ENCODE assay signal across 21 cellular contexts in the genomic region with DNA sequence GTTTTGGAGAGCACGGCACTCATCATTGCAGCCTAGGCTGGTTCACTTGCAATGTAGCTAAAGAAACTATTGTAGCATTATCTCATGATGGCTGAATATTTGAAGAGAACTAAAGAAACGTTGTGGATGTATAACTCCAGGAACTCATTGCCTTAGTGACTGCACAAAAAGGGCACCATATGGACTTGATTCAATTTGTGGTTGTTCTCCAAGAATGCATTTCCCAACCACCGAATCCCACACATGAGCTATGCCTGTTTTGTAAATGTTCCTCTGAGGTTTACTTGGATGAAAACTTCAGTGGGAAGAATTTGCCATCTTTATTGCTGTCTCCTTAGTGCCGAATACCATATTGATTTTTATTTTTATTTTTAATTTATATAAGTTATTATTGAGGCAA. TPM values are rescaled to one million over a fixed set of nuclear protein-coding genes. Genes with fewer than 3 reads are reported as not detected.
DNase-seq lines count a peak whose midpoint lies in the region; ATAC-seq and TF ChIP-seq lines count a peak whose summit lies in the region.
"Had no signal": no experiment of that assay in that cellular context is flagged by ENCODE, and none has a peak within 500 bp of the region (broad histone marks: within the 10 kb centered on the region; RNA-seq: fewer than 3 reads in every experiment).

No MANE protein-coding gene starts in this region.

- H2AFZ ChIP-seq in SK-N-SH (ENCODE audit: low read depth) (no peak overlapping the region), fibroblast of lung (ENCODE audit: low read length) (no peak overlapping the region)

- H3K79me2 ChIP-seq in SK-N-SH (ENCODE audit: insufficient read depth) (no peaks in the 10 kb centered on the region; the same call in 1 of the 2 replicates), fibroblast of lung (ENCODE audit: control insufficient read depth, insufficient read depth, low read length) (no peaks in the 10 kb centered on the region)

- H3K4me2 ChIP-seq in SK-N-SH (no peak overlapping the region), fibroblast of lung (ENCODE audit: extremely low read depth, insufficient read depth, low read length) (no peak overlapping the region)

- H4K20me1 ChIP-seq in SK-N-SH (ENCODE audit: insufficient read depth) (no peaks in the 10 kb centered on the region), fibroblast of lung (ENCODE audit: control insufficient read depth, extremely low read depth, insufficient read depth, low read length) (no peaks in the 10 kb centered on the region)

- H3K4me1 ChIP-seq in SK-N-SH (ENCODE audit: control insufficient read depth in 1 of 2, insufficient read depth in 2 of 2, low read depth in 1 of 2, low read length in 1 of 2) (no peaks in the 10 kb centered on the region), fibroblast of lung (ENCODE audit: control insufficient read depth, extremely low read depth, insufficient read depth, low read length) (no peaks in the 10 kb centered on the region)

- WGBS in SK-N-SH (ENCODE audit: low lambda C conversion rate), result 66% methylated on average over 4 of the region's 4 CpGs

- H3K9me3 ChIP-seq in SK-N-SH (peaks cover 6% of the 10 kb centered on the region; the same call in 1 of the 2 replicates), fibroblast of lung (ENCODE audit: control insufficient read depth, insufficient read depth, low read depth, low read length) (no peaks in the 10 kb centered on the region)

- POLR2A ChIA-PET in SK-N-SH (lab: Yijun Ruan, JAX), result no interaction called here

- CTCF ChIA-PET in SK-N-SH (lab: Yijun Ruan, JAX), result no interaction called here

- H3K36me3 ChIP-seq in SK-N-SH (replicated peaks in 1 of 2; ENCODE audit: control insufficient read depth in 1 of 2, insufficient read depth in 2 of 2, low read length in 1 of 2) (no peaks in the 10 kb centered on the region), fibroblast of lung (ENCODE audit: control insufficient read depth, insufficient read depth, low read length) (no peaks in the 10 kb centered on the region)

- no peaks in the 10 kb centered on the region for H3K9me2 ChIP-seq in SK-N-SH

- DNase-seq in SK-N-SH (no peak), amniotic epithelial cell (ENCODE audit: low read depth) (peak; percentile 22), fibroblast of lung (ENCODE audit: low read depth in 2 of 2) (peak; percentile 4 to 30), T-helper 2 cell (no peak), NCI-H1105 treated with DMSO at 0.1 percent for 48 hours (lab: John Stamatoyannopoulos, UW) (no peak)
- no peak for DNase-seq in activated T-cell treated with anti-CD3 and anti-CD28 coated beads, Interleukin-2, amount 50 U/mL, for 24 hours
- DNase-seq: AML-193; Calu3; CD4-positive, alpha-beta T cell; DMS79 treated with DMSO at 0.1 percent for 48 hours; NCI-H1417; NCI-H1930; NCI-H2171 treated with DMSO at 0.1 percent for 48 hours; NCI-H510A; NCI-H82; Right ventricle myocardium superior had no signal

- no peaks in the 10 kb centered on the region for H3K4me1 Mint-ChIP-seq in activated T-cell treated with anti-CD3 and anti-CD28 coated beads, Interleukin-2, amount 50 U/mL, for 24 hours (ENCODE audit: low read depth)

- TF ChIP-seq EP300 in SK-N-SH (IDR thresholded peaks at IDR 0.05; ENCODE audit: borderline replicate concordance in 1 of 2, low read depth in 1 of 2, low read length in 1 of 2), result no peak

- H3K27me3 ChIP-seq in SK-N-SH (ENCODE audit: insufficient read depth) (no peaks in the 10 kb centered on the region), fibroblast of lung (ENCODE audit: control insufficient read depth, insufficient read depth, low read length) (no peaks in the 10 kb centered on the region)

- H3K4me3 Mint-ChIP-seq in activated T-cell treated with anti-CD3 and anti-CD28 coated beads, Interleukin-2, amount 50 U/mL, for 24 hours, result no peak overlapping the region
- H3K4me3 Mint-ChIP-seq: CD4-positive, alpha-beta T cell had no signal

- TF ChIP-seq CTCF in SK-N-SH (IDR thresholded peaks at IDR 0.05) (no peak), fibroblast of lung (conservative IDR thresholded peaks at IDR 0.05 in 1 of 2, IDR thresholded peaks at IDR 0.05 in 1 of 2; ENCODE audit: low read depth in 1 of 2, low read length in 2 of 2) (no peak)

- H3K27ac Mint-ChIP-seq in activated T-cell treated with anti-CD3 and anti-CD28 coated beads, Interleukin-2, amount 50 U/mL, for 24 hours, result no peak overlapping the region
- H3K27ac Mint-ChIP-seq: CD4-positive, alpha-beta T cell had no signal

- TF ChIP-seq RAD21 in SK-N-SH (IDR thresholded peaks at IDR 0.05; ENCODE audit: low read length), result no peak

- no peaks in the 10 kb centered on the region for H3F3A ChIP-seq in SK-N-SH (replicated peaks; ENCODE audit: insufficient read depth)

- peaks cover under 1% of the 10 kb centered on the region for H3K9me3 Mint-ChIP-seq in activated T-cell treated with anti-CD3 and anti-CD28 coated beads, Interleukin-2, amount 50 U/mL, for 24 hours

- ATAC-seq in SK-N-SH treated with all-trans-retinoic acid at 6 μM for 48 hours (0 out of 3 replicates have a peak, but pooled peaks have one; percentile 27), HG03095 (IDR thresholded peaks at IDR 0.05; ENCODE audit: unreplicated experiment) (no peak)
- ATAC-seq: HepG2, Panc1 had no signal

- H3K36me3 Mint-ChIP-seq in activated T-cell treated with anti-CD3 and anti-CD28 coated beads, Interleukin-2, amount 50 U/mL, for 24 hours (ENCODE audit: low read depth), result no peaks in the 10 kb centered on the region

- H3K27ac ChIP-seq in SK-N-SH (ENCODE audit: low read depth in 2 of 2, low read length in 1 of 2) (no peak overlapping the region), fibroblast of lung (ENCODE audit: insufficient read depth, low read length) (no peak overlapping the region)
- H3K27ac ChIP-seq: 22Rv1 had no signal

- peaks cover 7% of the 10 kb centered on the region for H3K27me3 Mint-ChIP-seq in activated T-cell treated with anti-CD3 and anti-CD28 coated beads, Interleukin-2, amount 50 U/mL, for 24 hours

- no peak overlapping the region for H3K4me3 ChIP-seq in SK-N-SH (ENCODE audit: low read depth in 2 of 2, low read length in 1 of 2)
- H3K4me3 ChIP-seq in fibroblast of lung (replicated peaks in 1 of 4; ENCODE audit: control extremely low read depth in 1 of 4, insufficient read depth in 1 of 4, low read depth in 3 of 4, low read length in 4 of 4), result no peak overlapping the region

- H3K9ac ChIP-seq in SK-N-SH (no peak overlapping the region), fibroblast of lung (ENCODE audit: insufficient read depth, low read length) (no peak overlapping the region)

TF ChIP-seq in SK-N-SH treated with all-trans-retinoic acid at 6 μM for 48 hours, 23 proteins besides CTCF, POLR2A, EP300 and RAD21 (continues in another document):
- TF ChIP-seq PPARA (CRISPR knock-in tag; IDR thresholded peaks at IDR 0.05; ENCODE audit: borderline replicate concordance) (no peak), ARNTL (CRISPR knock-in tag; IDR thresholded peaks at IDR 0.05; ENCODE audit: borderline replicate concordance, low read depth) (no peak), OSR1 (CRISPR knock-in tag; IDR thresholded peaks at IDR 0.05) (no peak), ESRRG (CRISPR knock-in tag; IDR thresholded peaks at IDR 0.05) (no peak), TCF4 (CRISPR knock-in tag; IDR thresholded peaks at IDR 0.05; ENCODE audit: borderline replicate concordance) (no peak), BACH2 (CRISPR knock-in tag; IDR thresholded peaks at IDR 0.05; ENCODE audit: borderline replicate concordance) (no peak), ZNF8 (CRISPR knock-in tag; IDR thresholded peaks at IDR 0.05) (no peak), TOX (CRISPR knock-in tag; IDR thresholded peaks at IDR 0.05; ENCODE audit: borderline replicate concordance) (no peak)
- TF ChIP-seq, protein P1, sequence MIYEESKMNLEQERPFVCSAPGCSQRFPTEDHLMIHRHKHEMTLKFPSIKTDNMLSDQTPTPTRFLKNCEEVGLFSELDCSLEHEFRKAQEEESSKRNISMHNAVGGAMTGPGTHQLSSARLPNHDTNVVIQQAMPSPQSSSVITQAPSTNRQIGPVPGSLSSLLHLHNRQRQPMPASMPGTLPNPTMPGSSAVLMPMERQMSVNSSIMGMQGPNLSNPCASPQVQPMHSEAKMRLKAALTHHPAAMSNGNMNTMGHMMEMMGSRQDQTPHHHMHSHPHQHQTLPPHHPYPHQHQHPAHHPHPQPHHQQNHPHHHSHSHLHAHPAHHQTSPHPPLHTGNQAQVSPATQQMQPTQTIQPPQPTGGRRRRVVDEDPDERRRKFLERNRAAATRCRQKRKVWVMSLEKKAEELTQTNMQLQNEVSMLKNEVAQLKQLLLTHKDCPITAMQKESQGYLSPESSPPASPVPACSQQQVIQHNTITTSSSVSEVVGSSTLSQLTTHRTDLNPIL (CRISPR knock-in tag; IDR thresholded peaks at IDR 0.05; ENCODE audit: low read depth), result no peak

TF ChIP-seq in SK-N-SH, 30 proteins besides CTCF, POLR2A, EP300 and RAD21 (continues in another document):
- no peak for TF ChIP-seq FOSL2 (IDR thresholded peaks at IDR 0.05; ENCODE audit: borderline replicate concordance, low read depth)
- TF ChIP-seq, protein P2, sequence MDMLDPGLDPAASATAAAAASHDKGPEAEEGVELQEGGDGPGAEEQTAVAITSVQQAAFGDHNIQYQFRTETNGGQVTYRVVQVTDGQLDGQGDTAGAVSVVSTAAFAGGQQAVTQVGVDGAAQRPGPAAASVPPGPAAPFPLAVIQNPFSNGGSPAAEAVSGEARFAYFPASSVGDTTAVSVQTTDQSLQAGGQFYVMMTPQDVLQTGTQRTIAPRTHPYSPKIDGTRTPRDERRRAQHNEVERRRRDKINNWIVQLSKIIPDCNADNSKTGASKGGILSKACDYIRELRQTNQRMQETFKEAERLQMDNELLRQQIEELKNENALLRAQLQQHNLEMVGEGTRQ (IDR thresholded peaks at IDR 0.05; ENCODE audit: borderline replicate concordance, low read depth, low read length), result no peak
- no peak for TF ChIP-seq CHD2 (IDR thresholded peaks at IDR 0.05; ENCODE audit: low read length, partially characterized antibody)
- no peak for TF ChIP-seq GABPA (IDR thresholded peaks at IDR 0.05; ENCODE audit: low read depth)
- TF ChIP-seq SMC3 (IDR thresholded peaks at IDR 0.05; ENCODE audit: low read depth, low read length), result no peak
- no peak for TF ChIP-seq TCF12 (IDR thresholded peaks at IDR 0.05)

RNA-seq across cellular contexts. Expression of gene DOK6, which starts 43.5 kb away (rescaled TPM):
- polyA plus RNA-seq in SK-N-SH (2012; rRNA removed) (3.9 and 5.4 TPM in 2 replicates), fibroblast of lung (5.4 and 7.8 TPM in 2 replicates)
- polyA plus RNA-seq in SK-N-SH (2012; cell fraction: cytosol; rRNA removed), result 4.6 and 6.0 TPM in 2 replicates
- polyA plus RNA-seq in SK-N-SH (2012; cell fraction: nucleus; rRNA removed), result 1.8 and 2.6 TPM in 2 replicates
- total RNA-seq in fibroblast of lung, result 4.0 and 6.7 TPM in 2 replicates
- 1.8 and 3.2 TPM in 2 replicates for polyA plus RNA-seq in fibroblast of lung (2012)
- polyA minus RNA-seq in fibroblast of lung (ENCODE audit: low replicate concordance), result 5.5 and 14.0 TPM in 2 replicates
- total RNA-seq: Calu3; CD4-positive, alpha-beta T cell had no signal

Comparison
In these comparisons a context has a peak if more than half of its experiments do, and no peak if none do; other contexts are left out.
1. DNase-seq: peak in amniotic epithelial cell (single experiment) and fibroblast of lung (2 of 2); none in SK-N-SH (single experiment), T-helper 2 cell (0 of 5), activated T-cell treated with anti-CD3 and anti-CD28 coated beads, Interleukin-2, amount 50 U/mL, for 24 hours (single experiment) and NCI-H1105 treated with DMSO at 0.1 percent for 48 hours (single experiment).